8 cellular contexts compared by ENCODE assay signal in genomic region chr16:49462989-49463371, GRCh38.
DNase-seq lines count a peak whose midpoint lies in the region; ATAC-seq, FAIRE-seq and TF ChIP-seq lines count a peak whose summit lies in the region.

No MANE protein-coding gene starts in this region.

- H3K27me3 ChIP-seq in OCI-LY1 (ENCODE audit: insufficient read depth, low read length) (no peaks in the 10 kb centered on the region), left lung (peaks cover 0 to 27% of the 10 kb centered on the region in 2 donors)

- no peak overlapping the region for H2AFZ ChIP-seq in OCI-LY1 (ENCODE audit: low read length)

- peak overlapping the region; percentile 35; the same call in 1 of the 2 replicates for H3K4me2 ChIP-seq in OCI-LY1 (ENCODE audit: low read length)

- peak overlapping the region; percentile 22; the same call in 1 of the 2 replicates for H3K9ac ChIP-seq in OCI-LY1 (ENCODE audit: low read length)
- no peak overlapping the region for H3K9ac ChIP-seq in kidney (ENCODE audit: low read length in 2 of 2)

- intact Hi-C loops in left lung (cut with DNase I): no loop called here
- intact Hi-C loops in kidney (cut with DNase I): no loop called here

- peak overlapping the region; percentile 78 for H3K27ac ChIP-seq in OCI-LY1 (ENCODE audit: low read depth, low read length, poor library complexity, severe bottlenecking)
- H3K27ac ChIP-seq in left lung: peak overlapping the region in 1 of 2 donors; percentile 23
- no peak overlapping the region for H3K27ac ChIP-seq in kidney (ENCODE audit: low read depth in 2 of 2, low read length in 2 of 2)

- no peak for DNase-seq in GM12864 (ENCODE audit: low read depth)
- peak; percentile 12 to 35 for DNase-seq in left lung
- DNase-seq in kidney: no peak
- DNase-seq in D341Med (ENCODE audit: low spot score): no peak

- H3F3A ChIP-seq in OCI-LY1 (ENCODE audit: insufficient read depth, low read length): no peaks in the 10 kb centered on the region

- H3K4me1 ChIP-seq in OCI-LY1 (ENCODE audit: insufficient read depth, low read length, severe bottlenecking) (peaks cover 29% of the 10 kb centered on the region), left lung (no peaks in the 10 kb centered on the region), kidney (ENCODE audit: control insufficient read depth in 1 of 2, insufficient read depth in 1 of 2, low read depth in 1 of 2, low read length in 2 of 2) (no peaks in the 10 kb centered on the region)

- no peaks in the 10 kb centered on the region for H3K79me2 ChIP-seq in OCI-LY1 (ENCODE audit: insufficient read depth, low read length)

- H3K4me3 ChIP-seq in GM12864 (ENCODE audit: low read depth, low read length) (no peak overlapping the region), OCI-LY1 (ENCODE audit: low read depth, low read length, poor library complexity, severe bottlenecking) (no peak overlapping the region), left lung (no peak overlapping the region), kidney (ENCODE audit: low read length in 2 of 2) (no peak overlapping the region)

- H3K36me3 ChIP-seq in OCI-LY1 (ENCODE audit: insufficient read depth, low read length): no peaks in the 10 kb centered on the region
- no peaks in the 10 kb centered on the region for H3K36me3 ChIP-seq in left lung
- no peaks in the 10 kb centered on the region for H3K36me3 ChIP-seq in kidney (ENCODE audit: control insufficient read depth in 1 of 2, insufficient read depth in 2 of 2, low read length in 2 of 2)

- TF ChIP-seq CTCF in GM12864 (IDR thresholded peaks at IDR 0.05; ENCODE audit: low read depth, low read length, missing control alignments): peak; percentile 10
- TF ChIP-seq CTCF in OCI-LY1 (IDR thresholded peaks at IDR 0.05; ENCODE audit: low read length): no peak
- TF ChIP-seq CTCF in left lung (IDR thresholded peaks at IDR 0.05): no peak
- no peak for TF ChIP-seq CTCF in kidney (IDR thresholded peaks at IDR 0.05; ENCODE audit: borderline replicate concordance, extremely low read depth, insufficient read depth)

- no peak for FAIRE-seq in kidney (lab: Jason Lieb, UNC)

- peak; percentile 31 for ATAC-seq in HG02678 (IDR thresholded peaks at IDR 0.05; ENCODE audit: unreplicated experiment)
- no peak for ATAC-seq in left lung
- no peak for ATAC-seq in GM21717 (IDR thresholded peaks at IDR 0.05; ENCODE audit: unreplicated experiment)
- no peak for ATAC-seq in GM19467 (IDR thresholded peaks at IDR 0.05; ENCODE audit: unreplicated experiment)

- H3K9me2 ChIP-seq in OCI-LY1 (ENCODE audit: low read depth, low read length): no peaks in the 10 kb centered on the region

- H3K9me3 ChIP-seq in OCI-LY1 (ENCODE audit: low read length) (no peaks in the 10 kb centered on the region), left lung (no peaks in the 10 kb centered on the region), kidney (ENCODE audit: control insufficient read depth in 1 of 2, low read length in 2 of 2) (no peaks in the 10 kb centered on the region)

- no peaks in the 10 kb centered on the region for H4K20me1 ChIP-seq in OCI-LY1 (ENCODE audit: insufficient read depth, low read length)

Comparison
In these comparisons a context has a peak if more than half of its experiments do, and no peak if none do; other contexts are left out.
1. DNase-seq: peak in left lung (2 of 2); none in GM12864 (single experiment), kidney (single experiment) and D341Med (single experiment).